In the genomic region with DNA sequence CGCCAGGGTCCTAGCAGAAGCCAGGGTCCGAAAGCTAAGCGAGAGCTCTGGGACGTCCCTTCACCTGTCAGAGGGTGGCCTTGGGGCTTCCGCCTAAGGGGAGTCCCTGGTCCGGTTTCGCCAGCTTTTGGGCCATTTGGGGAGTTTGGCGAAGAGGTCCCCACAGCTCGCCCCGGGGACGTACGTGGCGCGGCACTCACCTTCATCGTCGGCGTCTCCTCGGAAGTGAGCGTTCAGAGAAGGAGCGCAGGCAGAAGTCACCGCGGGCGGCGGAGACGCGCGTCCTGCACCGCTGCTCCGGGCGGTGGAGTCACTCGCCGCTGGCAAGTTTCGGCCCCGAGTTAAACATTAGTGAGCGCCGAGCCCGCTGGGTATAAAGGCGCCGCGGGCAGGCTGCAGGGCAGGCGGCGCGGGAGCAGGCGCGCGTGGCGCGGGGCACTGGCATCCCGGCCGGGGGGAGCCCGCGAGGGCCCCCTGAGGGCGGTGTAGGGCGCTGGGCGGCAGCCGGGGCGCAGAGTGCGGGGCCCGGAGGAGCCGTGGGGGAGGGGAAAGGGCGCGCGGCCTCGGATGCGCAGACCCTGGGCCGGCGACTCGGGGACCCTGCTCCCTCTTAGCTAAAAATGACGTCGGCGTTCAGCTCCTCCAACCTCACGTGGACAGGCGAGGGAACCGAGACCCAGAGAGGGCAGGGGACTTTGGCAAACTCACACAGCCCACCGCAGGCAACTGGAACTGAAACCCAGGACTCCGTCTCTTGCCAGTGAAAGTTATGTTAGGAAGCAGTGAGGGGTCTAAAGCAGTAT, we compare ENCODE assay signal across 7 cellular contexts. TPM values are rescaled to one million over a fixed set of nuclear protein-coding genes. Genes with fewer than 3 reads are reported as not detected.
DNase-seq lines count a peak whose midpoint lies in the region; TF ChIP-seq lines count a peak whose summit lies in the region.

A gene (minus strand): TSS at position 440 of the 803 bp plus-strand sequence. CDS start 234 bp downstream, at position 206.

- no peaks in the 10 kb centered on the region for H3K36me3 Mint-ChIP-seq in osteocyte (ENCODE audit: unreplicated experiment)

- peaks cover 17% of the 10 kb centered on the region for H3K27me3 ChIP-seq in H7 (ENCODE audit: control insufficient read depth, insufficient read depth, low read length)

- no peaks in the 10 kb centered on the region for H3K9me3 Mint-ChIP-seq in osteocyte (ENCODE audit: unreplicated experiment)

- H3K27ac ChIP-seq in urinary bladder (ENCODE audit: low read depth): no peak within 1 kb of the TSS

- peaks cover 30% of the 10 kb centered on the region for H3K27me3 Mint-ChIP-seq in osteocyte (ENCODE audit: unreplicated experiment)

- H3K4me3 ChIP-seq in H7 (ENCODE audit: insufficient read depth, low read depth, low read length) (peak within 1 kb of the TSS; percentile 66), fibroblast of pulmonary artery (replicated peaks; ENCODE audit: low read depth, low read length) (peak within 1 kb of the TSS; percentile 74), urinary bladder (ENCODE audit: low read depth, low read length) (peak within 1 kb of the TSS; percentile 31)

- no peak within 1 kb of the TSS for H3K27ac Mint-ChIP-seq in osteocyte (ENCODE audit: unreplicated experiment)

- TF ChIP-seq POLR2A in GM15510 (IDR thresholded peaks at IDR 0.05; ENCODE audit: borderline replicate concordance, extremely low read depth, insufficient read length): peak; percentile 22

- DNase-seq in H7 (peak; percentile 86), M059J (ENCODE audit: low read depth) (peak; percentile 54), activated T-cell treated with anti-CD3 and anti-CD28 coated beads for 1 hour (ENCODE audit: low read depth) (peak; percentile 41), fibroblast of pulmonary artery (ENCODE audit: low read depth) (no peak), osteocyte (ENCODE audit: extremely low spot score, unreplicated experiment) (no peak)

- no peaks in the 10 kb centered on the region for H3K4me1 ChIP-seq in urinary bladder (ENCODE audit: insufficient read depth)

- TF ChIP-seq CTCF in fibroblast of pulmonary artery (IDR thresholded peaks at IDR 0.05; ENCODE audit: low read length, missing control alignments) (no peak), osteocyte (IDR thresholded peaks at IDR 0.05) (no peak)

- 2% methylated on average over 76 of the region's 76 CpGs for whole genome bisulfite sequencing in urinary bladder

- H3K36me3 ChIP-seq in H7 (replicated peaks; ENCODE audit: control insufficient read depth, insufficient read depth, low read length): no peaks in the 10 kb centered on the region
- no peaks in the 10 kb centered on the region for H3K36me3 ChIP-seq in urinary bladder (ENCODE audit: insufficient read depth)

- H3K4me1 Mint-ChIP-seq in osteocyte (ENCODE audit: unreplicated experiment): peaks cover 17% of the 10 kb centered on the region

- peak within 1 kb of the TSS; percentile 67 for H3K4me3 Mint-ChIP-seq in osteocyte (ENCODE audit: unreplicated experiment)

RNA-seq across cellular contexts. Expression of the gene that starts here (rescaled TPM):
- 1.6 and 4.3 TPM in 2 replicates for total RNA-seq in H7 (2014; rRNA removed; shearing (Covaris generic))
- 13.5 and 17.5 TPM in 2 replicates for total RNA-seq in M059J (2014; rRNA removed; shearing (Covaris generic))
- not detected in 2 replicates for total RNA-seq in osteocyte
- 44.1 TPM for total RNA-seq in urinary bladder
- polyA plus RNA-seq in urinary bladder: 0.80 TPM

Comparison
In these comparisons a context has a peak if more than half of its experiments do, and no peak if none do; other contexts are left out.
1. DNase-seq: peak in H7 (single experiment), M059J (single experiment) and activated T-cell treated with anti-CD3 and anti-CD28 coated beads for 1 hour (single experiment); none in fibroblast of pulmonary artery (single experiment) and osteocyte (single experiment).
2. Peak in every context shown above with its lines, with median percentiles within 50 percentile points of each other: H3K4me3 ChIP-seq.